Comparison of ENCODE assay signal across 8 cellular contexts in genomic region chr4:8409271-8410065, GRCh38. TPM values are rescaled to one million over a fixed set of nuclear protein-coding genes. Genes with fewer than 3 reads are reported as not detected.
A peak's percentile ranks its signal among the peaks of the same experiment; 100 is the strongest.
DNase-seq lines count a peak whose midpoint lies in the region; ATAC-seq, FAIRE-seq and TF ChIP-seq lines count a peak whose summit lies in the region.

No MANE protein-coding gene starts in this region.

- ATAC-seq in activated CD8-positive, alpha-beta T cell treated with anti-CD3 and anti-CD28 coated beads, Interleukin-2, amount 10 ng/mL, durations not matched to agents 7 days and 5 days, result peak; percentile 90
- ATAC-seq in stimulated activated naive CD8-positive, alpha-beta T cell treated with anti-CD3 and anti-CD28 coated beads, Interleukin-15, amount 100 ng/mL, for 72 hours, result peak; percentile 76

- FAIRE-seq in RCC 7860 (lab: Jason Lieb, UNC), result no peak

- H3K36me3 Mint-ChIP-seq in activated naive CD4-positive, alpha-beta T cell treated with anti-CD3 and anti-CD28 coated beads for 36 hours (ENCODE audit: low read depth), result peaks cover 2% of the 10 kb centered on the region
- H3K36me3 Mint-ChIP-seq in activated CD8-positive, alpha-beta T cell treated with anti-CD3 and anti-CD28 coated beads, Interleukin-2, amount 10 ng/mL, durations not matched to agents 7 days and 5 days (ENCODE audit: low read depth), result peaks cover 10% of the 10 kb centered on the region
- peaks cover 20% of the 10 kb centered on the region for H3K36me3 Mint-ChIP-seq in glutamatergic neuron (ENCODE audit: unreplicated experiment)

- no peak overlapping the region for H3K4me3 Mint-ChIP-seq in activated naive CD4-positive, alpha-beta T cell treated with anti-CD3 and anti-CD28 coated beads for 36 hours
- no peak overlapping the region for H3K4me3 Mint-ChIP-seq in activated CD8-positive, alpha-beta T cell treated with anti-CD3 and anti-CD28 coated beads, Interleukin-2, amount 10 ng/mL, durations not matched to agents 7 days and 5 days
- H3K4me3 Mint-ChIP-seq in glutamatergic neuron (ENCODE audit: unreplicated experiment), result no peak overlapping the region
- no peak overlapping the region for H3K4me3 Mint-ChIP-seq in stimulated activated naive CD8-positive, alpha-beta T cell treated with anti-CD3 and anti-CD28 coated beads, Interleukin-15, amount 100 ng/mL, for 72 hours

- H3K27ac Mint-ChIP-seq in activated naive CD4-positive, alpha-beta T cell treated with anti-CD3 and anti-CD28 coated beads for 36 hours, result no peak overlapping the region
- peak overlapping the region; percentile 10 for H3K27ac Mint-ChIP-seq in activated CD8-positive, alpha-beta T cell treated with anti-CD3 and anti-CD28 coated beads, Interleukin-2, amount 10 ng/mL, durations not matched to agents 7 days and 5 days
- peak overlapping the region; percentile 28 for H3K27ac Mint-ChIP-seq in glutamatergic neuron (ENCODE audit: unreplicated experiment)
- no peak overlapping the region for H3K27ac Mint-ChIP-seq in stimulated activated naive CD8-positive, alpha-beta T cell treated with anti-CD3 and anti-CD28 coated beads, Interleukin-15, amount 100 ng/mL, for 72 hours

- intact Hi-C loops in activated naive CD4-positive, alpha-beta T cell treated with anti-CD3 and anti-CD28 coated beads for 36 hours (cut with micrococcal nuclease), result no loop called here

- peak; percentile 49 for DNase-seq in activated naive CD4-positive, alpha-beta T cell treated with Interleukin-2 at 50 U/mL for 16 hours
- DNase-seq in activated naive CD4-positive, alpha-beta T cell treated with anti-CD3 and anti-CD28 coated beads for 36 hours, result no peak
- DNase-seq in activated CD8-positive, alpha-beta T cell treated with anti-CD3 and anti-CD28 coated beads, Interleukin-2, amount 10 ng/mL, durations not matched to agents 7 days and 5 days, result peak; percentile 80
- no peak for DNase-seq in glutamatergic neuron
- DNase-seq in stimulated activated naive CD8-positive, alpha-beta T cell treated with anti-CD3 and anti-CD28 coated beads, Interleukin-15, amount 100 ng/mL, for 72 hours, result no peak
- DNase-seq in NOMO-1 treated with DMSO at 0.1 percent for 48 hours (lab: John Stamatoyannopoulos, UW; ENCODE audit: unreplicated experiment), result no peak
- no peak for DNase-seq in RCC 7860 (ENCODE audit: low spot score)
- no peak for DNase-seq in GM19238 (ENCODE audit: insufficient read length, low spot score)

- no peaks in the 10 kb centered on the region for H3K27me3 Mint-ChIP-seq in activated naive CD4-positive, alpha-beta T cell treated with anti-CD3 and anti-CD28 coated beads for 36 hours (ENCODE audit: low read depth)
- H3K27me3 Mint-ChIP-seq in activated CD8-positive, alpha-beta T cell treated with anti-CD3 and anti-CD28 coated beads, Interleukin-2, amount 10 ng/mL, durations not matched to agents 7 days and 5 days (ENCODE audit: low read depth), result no peaks in the 10 kb centered on the region
- peaks cover 7% of the 10 kb centered on the region for H3K27me3 Mint-ChIP-seq in glutamatergic neuron (ENCODE audit: unreplicated experiment)
- H3K27me3 Mint-ChIP-seq in stimulated activated naive CD8-positive, alpha-beta T cell treated with anti-CD3 and anti-CD28 coated beads, Interleukin-15, amount 100 ng/mL, for 72 hours, result no peaks in the 10 kb centered on the region

- no peak for TF ChIP-seq CTCF in glutamatergic neuron (IDR thresholded peaks at IDR 0.05; ENCODE audit: partially characterized antibody, unreplicated experiment)

- POLR2A ChIA-PET in activated CD8-positive, alpha-beta T cell treated with anti-CD3 and anti-CD28 coated beads, Interleukin-2, amount 10 ng/mL, durations not matched to agents 7 days and 5 days (lab: Charles Lee), result interaction anchor here (0.6 to 0.7 kb wide), 2 partner anchors 31 to 178 kb away, joined by 3 to 4 read pairs; no protein-coding TSS in a partner anchor

- H3K9me3 Mint-ChIP-seq in activated naive CD4-positive, alpha-beta T cell treated with anti-CD3 and anti-CD28 coated beads for 36 hours, result no peaks in the 10 kb centered on the region
- H3K9me3 Mint-ChIP-seq in activated CD8-positive, alpha-beta T cell treated with anti-CD3 and anti-CD28 coated beads, Interleukin-2, amount 10 ng/mL, durations not matched to agents 7 days and 5 days (ENCODE audit: insufficient read depth), result no peaks in the 10 kb centered on the region
- H3K9me3 Mint-ChIP-seq in glutamatergic neuron (ENCODE audit: unreplicated experiment), result peaks cover 9% of the 10 kb centered on the region
- H3K9me3 Mint-ChIP-seq in stimulated activated naive CD8-positive, alpha-beta T cell treated with anti-CD3 and anti-CD28 coated beads, Interleukin-15, amount 100 ng/mL, for 72 hours, result no peaks in the 10 kb centered on the region

- CTCF ChIA-PET in activated naive CD4-positive, alpha-beta T cell treated with anti-CD3 and anti-CD28 coated beads for 36 hours (lab: Charles Lee), result interaction anchor here (0.7 to 2.4 kb wide), 4 partner anchors 10 to 142 kb away, joined by 3 to 11 read pairs (median 4); no protein-coding TSS in a partner anchor
- CTCF ChIA-PET in activated CD8-positive, alpha-beta T cell treated with anti-CD3 and anti-CD28 coated beads, Interleukin-2, amount 10 ng/mL, durations not matched to agents 7 days and 5 days (lab: Charles Lee), result interaction anchor here (1.0 to 1.3 kb wide), 2 partner anchors 18 to 233 kb away, joined by 3 to 5 read pairs; no protein-coding TSS in a partner anchor

- peaks cover 5% of the 10 kb centered on the region for H3K4me1 Mint-ChIP-seq in activated naive CD4-positive, alpha-beta T cell treated with anti-CD3 and anti-CD28 coated beads for 36 hours (ENCODE audit: low read depth)
- peaks cover 24% of the 10 kb centered on the region for H3K4me1 Mint-ChIP-seq in activated CD8-positive, alpha-beta T cell treated with anti-CD3 and anti-CD28 coated beads, Interleukin-2, amount 10 ng/mL, durations not matched to agents 7 days and 5 days (ENCODE audit: low read depth)
- peaks cover 26% of the 10 kb centered on the region for H3K4me1 Mint-ChIP-seq in glutamatergic neuron (ENCODE audit: low read depth, unreplicated experiment)
- peaks cover 18% of the 10 kb centered on the region for H3K4me1 Mint-ChIP-seq in stimulated activated naive CD8-positive, alpha-beta T cell treated with anti-CD3 and anti-CD28 coated beads, Interleukin-15, amount 100 ng/mL, for 72 hours

RNA-seq across cellular contexts. Expression of gene ACOX3, which starts 31.1 kb away (rescaled TPM):
- 10 to 100 TPM; 11.9 to 13.3 TPM for total RNA-seq in activated naive CD4-positive, alpha-beta T cell treated with anti-CD3 and anti-CD28 coated beads for 36 hours
- 10 to 100 TPM; 13.2 to 13.6 TPM for total RNA-seq in activated CD8-positive, alpha-beta T cell treated with anti-CD3 and anti-CD28 coated beads, Interleukin-2, amount 10 ng/mL, durations not matched to agents 7 days and 5 days
- 23.8 TPM for total RNA-seq in glutamatergic neuron (ENCODE audit: unreplicated experiment)

RNA-seq across cellular contexts. Expression of gene TRMT44, which starts 31.1 kb away (rescaled TPM):
- total RNA-seq in activated naive CD4-positive, alpha-beta T cell treated with anti-CD3 and anti-CD28 coated beads for 36 hours, result 10 to 100 TPM; 13.1 to 14.5 TPM
- 10 to 100 TPM; 18.5 to 22.2 TPM for total RNA-seq in activated CD8-positive, alpha-beta T cell treated with anti-CD3 and anti-CD28 coated beads, Interleukin-2, amount 10 ng/mL, durations not matched to agents 7 days and 5 days
- 23.3 TPM for total RNA-seq in glutamatergic neuron (ENCODE audit: unreplicated experiment)

Comparison
In these comparisons a context has a peak if more than half of its experiments do, and no peak if none do; other contexts are left out.
1. DNase-seq: peak in activated naive CD4-positive, alpha-beta T cell treated with Interleukin-2 at 50 U/mL for 16 hours (single experiment) and activated CD8-positive, alpha-beta T cell treated with anti-CD3 and anti-CD28 coated beads, Interleukin-2, amount 10 ng/mL, durations not matched to agents 7 days and 5 days (single experiment); none in activated naive CD4-positive, alpha-beta T cell treated with anti-CD3 and anti-CD28 coated beads for 36 hours (single experiment), glutamatergic neuron (single experiment), stimulated activated naive CD8-positive, alpha-beta T cell treated with anti-CD3 and anti-CD28 coated beads, Interleukin-15, amount 100 ng/mL, for 72 hours (0 of 2), NOMO-1 treated with DMSO at 0.1 percent for 48 hours (single experiment), RCC 7860 (single experiment) and GM19238 (single experiment).
2. H3K27ac Mint-ChIP-seq: peak in activated CD8-positive, alpha-beta T cell treated with anti-CD3 and anti-CD28 coated beads, Interleukin-2, amount 10 ng/mL, durations not matched to agents 7 days and 5 days (single experiment) and glutamatergic neuron (single experiment); none in activated naive CD4-positive, alpha-beta T cell treated with anti-CD3 and anti-CD28 coated beads for 36 hours (single experiment) and stimulated activated naive CD8-positive, alpha-beta T cell treated with anti-CD3 and anti-CD28 coated beads, Interleukin-15, amount 100 ng/mL, for 72 hours (0 of 2).